In genomic region chr22:27962268-27963191, GRCh38 we compare ENCODE assay signal across 1 cellular context.
TF ChIP-seq lines count a peak whose summit lies in the region.

No MANE protein-coding gene starts in this region.

TF ChIP-seq in HEK293T, 16 proteins besides CTCF, POLR2A, EP300 and RAD21 (continued from another document):
- TF ChIP-seq PKNOX1 (IDR thresholded peaks at IDR 0.05) (peak; percentile 25; the same call in 1 of the 2 replicates), ELF4 (IDR thresholded peaks at IDR 0.05) (no peak), ARNT (IDR thresholded peaks at IDR 0.05) (0 out of 2 replicates have a peak, but pooled peaks have one; percentile 42), L3MBTL2 (conservative IDR thresholded peaks at IDR 0.05) (no peak), LEF1 (IDR thresholded peaks at IDR 0.05; ENCODE audit: borderline replicate concordance) (no peak)
TF ChIP-seq in HEK293T: peak in this region for 4.
